In genomic region chr11:93536346-93536871, GRCh38 we compare ENCODE assay signal across 2 cellular contexts.
TF ChIP-seq lines count a peak whose summit lies in the region.

No MANE protein-coding gene starts in this region.

TF ChIP-seq in IMR-90, 13 proteins besides CTCF, POLR2A, EP300 and RAD21:
- TF ChIP-seq CHD1 (IDR thresholded peaks at IDR 0.05; ENCODE audit: low read depth, low read length) (no peak), ELK1 (IDR thresholded peaks at IDR 0.05; ENCODE audit: borderline replicate concordance, low read depth, low read length) (no peak), CEBPB (IDR thresholded peaks at IDR 0.05; ENCODE audit: low read depth, low read length) (peak; percentile 84), BHLHE40 (IDR thresholded peaks at IDR 0.05; ENCODE audit: low read depth, low read length) (no peak)

TF ChIP-seq in HepG2, 621 proteins besides CTCF, POLR2A, EP300 and RAD21:
- TF ChIP-seq ZBTB37 (CRISPR knock-in tag; IDR thresholded peaks at IDR 0.05) (no peak), ATF7 (IDR thresholded peaks at IDR 0.05) (peak; percentile 21; the same call in 1 of the 2 replicates), ATF7 (CRISPR knock-in tag; IDR thresholded peaks at IDR 0.05) (no peak), CEBPB (IDR thresholded peaks at IDR 0.05; ENCODE audit: borderline replicate concordance, low read depth, low read length) (peak; percentile 54; the same call in 1 of the 2 replicates)
TF ChIP-seq in HepG2: peak in this region for 2.
